Comparison of ENCODE assay signal across 8 cellular contexts in the genomic region with DNA sequence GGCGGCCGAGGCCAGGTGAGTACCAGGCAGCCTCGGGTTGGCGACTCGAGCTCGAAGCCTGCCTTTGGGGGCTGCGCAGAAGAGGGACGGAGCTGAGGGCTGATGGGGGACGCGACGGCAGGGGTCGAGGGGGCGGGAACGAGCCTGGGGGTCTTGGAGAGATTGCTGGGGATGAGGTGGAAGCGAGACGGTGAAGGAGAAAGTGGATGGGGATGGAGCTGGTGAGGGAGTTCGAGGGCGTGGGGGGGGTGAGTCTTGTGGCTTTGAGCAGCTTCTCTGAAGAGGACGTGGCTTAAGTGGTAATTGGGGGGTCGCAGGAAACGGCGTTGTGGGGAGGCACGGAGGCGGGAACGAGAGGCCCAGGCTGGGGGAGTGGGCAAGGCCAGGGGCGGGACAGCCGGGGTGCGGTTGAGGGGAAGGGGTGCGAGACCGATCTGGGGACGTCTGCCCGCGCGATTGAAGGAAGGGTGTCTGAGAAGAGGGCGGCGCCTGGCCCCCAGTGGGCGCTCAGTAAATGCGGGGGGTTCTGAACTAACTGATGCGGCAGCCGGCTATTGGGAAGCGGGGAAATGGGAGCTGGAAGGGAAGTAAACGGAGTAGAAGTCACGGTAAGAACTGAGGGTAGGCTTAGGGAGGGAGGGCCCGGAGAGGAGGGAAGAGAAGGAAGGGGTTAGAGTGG. TPM values are rescaled to one million over a fixed set of nuclear protein-coding genes. Genes with fewer than 3 reads are reported as not detected.
A peak's percentile ranks its signal among the peaks of the same experiment; 100 is the strongest.
DNase-seq lines count a peak whose midpoint lies in the region; ATAC-seq, FAIRE-seq and TF ChIP-seq lines count a peak whose summit lies in the region.

No MANE protein-coding gene starts in this region.

- TF ChIP-seq CTCF in A549 (IDR thresholded peaks at IDR 0.05) (no peak), GM23338 (conservative IDR thresholded peaks at IDR 0.05; ENCODE audit: low read depth in 2 of 2) (no peak), astrocyte of the cerebellum (IDR thresholded peaks at IDR 0.05; ENCODE audit: low read depth, low read length, missing control alignments) (no peak)

- FAIRE-seq in A549 (lab: Jason Lieb, UNC), result no peak

- in situ Hi-C loops in astrocyte of the cerebellum (cut with HindIII; ENCODE audit: low sequenced_read_pairs), result no loop called here

- no peak for TF ChIP-seq POLR2A in A549 (IDR thresholded peaks at IDR 0.05; ENCODE audit: low read length)

- H3K9me2 ChIP-seq in GM23338 (ENCODE audit: insufficient read depth), result no peaks in the 10 kb centered on the region

- peak overlapping the region; percentile 94 for H3K4me3 Mint-ChIP-seq in GM23338
- peak overlapping the region; percentile 96 to 100 (median 99) for H3K4me3 Mint-ChIP-seq in immature natural killer cell

- H3K4me2 ChIP-seq in A549, result peak overlapping the region; percentile 95
- peak overlapping the region; percentile 91 for H3K4me2 ChIP-seq in GM23338

- H3K27me3 Mint-ChIP-seq in GM23338 (ENCODE audit: insufficient read depth, low read depth, poor library complexity) (peaks cover 18% of the 10 kb centered on the region), immature natural killer cell (ENCODE audit: low read depth in 3 of 3) (peaks cover 5 to 24% (median 18%) of the 10 kb centered on the region in 3 donors)

- peaks cover 49% of the 10 kb centered on the region for H4K20me1 ChIP-seq in GM23338 (replicated peaks; ENCODE audit: insufficient read depth)

- peaks cover 3% of the 10 kb centered on the region; the same call in 1 of the 2 replicates for H3F3A ChIP-seq in GM23338 (replicated peaks; ENCODE audit: low read depth)

- no peaks in the 10 kb centered on the region for H3K27me3 ChIP-seq in GM23338 (ENCODE audit: insufficient read depth)

- H3K27ac ChIP-seq in A549, result peak overlapping the region; percentile 88 to 99
- H3K27ac ChIP-seq in GM23338 (ENCODE audit: low read depth), result 0 out of 2 replicates have a peak overlapping the region, but pooled peaks have one; percentile 72

- H3K4me3 ChIP-seq in A549 (peak overlapping the region; percentile 93), GM23338 (peak overlapping the region; percentile 91), astrocyte of the cerebellum (ENCODE audit: low read depth, low read length) (peak overlapping the region; percentile 84)

- H3K36me3 Mint-ChIP-seq in GM23338 (ENCODE audit: low read depth) (peaks cover 27% of the 10 kb centered on the region), immature natural killer cell (peaks cover 0 to 6% (median 3%) of the 10 kb centered on the region in 3 donors)

- no peak for TF ChIP-seq RAD21 in A549 (conservative IDR thresholded peaks at IDR 0.05 in 1 of 2, IDR thresholded peaks at IDR 0.05 in 1 of 2)

- peaks cover 40% of the 10 kb centered on the region for H3K4me1 ChIP-seq in A549
- H3K4me1 ChIP-seq in GM23338 (ENCODE audit: insufficient read depth), result peaks cover 15% of the 10 kb centered on the region; the same call in 1 of the 2 replicates

- CTCF ChIA-PET in A549 (lab: Yijun Ruan, JAX), result interaction anchor here (0.7 to 1.1 kb wide), 3 partner anchors 24 to 217 kb away, joined by 3 to 4 read pairs (median 3); no protein-coding TSS in a partner anchor

- POLR2A ChIA-PET in A549 (lab: Yijun Ruan, JAX), result interaction anchor here (1.7 kb wide), 1 partner anchor 140 kb away, joined by 4 read pairs; no protein-coding TSS in a partner anchor

- no peaks in the 10 kb centered on the region for H3K9me3 Mint-ChIP-seq in GM23338
- no peaks in the 10 kb centered on the region for H3K9me3 Mint-ChIP-seq in immature natural killer cell

- H3K4me1 Mint-ChIP-seq in GM23338, result peaks cover 50% of the 10 kb centered on the region
- peaks cover 61 to 68% of the 10 kb centered on the region in 2 donors for H3K4me1 Mint-ChIP-seq in immature natural killer cell

- WGBS in A549 (ENCODE audit: missing lambda C conversion rate), result under 1% methylated on average over 23 of the region's 44 CpGs

- ATAC-seq in A549 (no peak), GM23338 (peak; percentile 6), SK-N-SH treated with all-trans-retinoic acid at 6 μM for 48 hours (0 out of 3 replicates have a peak, but pooled peaks have one; percentile 2), GM19455 (IDR thresholded peaks at IDR 0.05; ENCODE audit: unreplicated experiment) (no peak), HG03097 (IDR thresholded peaks at IDR 0.05; ENCODE audit: low FRiP score, unreplicated experiment) (no peak)

- H3K36me3 ChIP-seq in GM23338 (ENCODE audit: insufficient read depth), result 0 out of 2 replicates have a peak, but pooled peaks cover 4% of the 10 kb centered on the region

- TF ChIP-seq EP300 in A549 (IDR thresholded peaks at IDR 0.05), result no peak

- DNase-seq in A549 (ENCODE audit: low read depth in 1 of 2, low spot score in 1 of 2), result peak in 1 of 2 experiments; percentile 22
- peak; percentile 82 for DNase-seq in GM23338 (ENCODE audit: low spot score)
- DNase-seq in astrocyte of the cerebellum (ENCODE audit: low read depth), result no peak
- peak; percentile 86 to 87 (median 87) for DNase-seq in immature natural killer cell
- DNase-seq in stimulated activated CD4-positive, alpha-beta T cell treated with anti-CD3 and anti-CD28 coated beads, Interleukin-1b, Interleukin-23, amount 100 ng/mL, for 24 hours (ENCODE audit: low read depth in 4 of 4, low spot score in 1 of 4), result peak in 3 of 4 experiments; percentile 4 to 24 (median 24)

- no peaks in the 10 kb centered on the region for H3K9me3 ChIP-seq in A549

- H3K79me2 ChIP-seq in GM23338 (replicated peaks; ENCODE audit: insufficient read depth), result peaks cover 70% of the 10 kb centered on the region

- H3K27ac Mint-ChIP-seq in GM23338, result peak overlapping the region; percentile 90
- H3K27ac Mint-ChIP-seq in immature natural killer cell, result peak overlapping the region; percentile 91 to 100 (median 98)

- H2AFZ ChIP-seq in GM23338, result peak overlapping the region; percentile 56

TF ChIP-seq in A549, 52 proteins besides CTCF, POLR2A, EP300 and RAD21 (continues in another document):
- TF ChIP-seq GATA3 (IDR thresholded peaks at IDR 0.05; ENCODE audit: borderline replicate concordance), result no peak

TF ChIP-seq in GM23338, 12 proteins besides CTCF, POLR2A, EP300 and RAD21 (continues in another document):
- TF ChIP-seq EZH2phosphoT487 (IDR thresholded peaks at IDR 0.05; ENCODE audit: unreplicated experiment) (no peak), EZH2 (IDR thresholded peaks at IDR 0.05; ENCODE audit: low read depth, unreplicated experiment) (no peak), POLR2AphosphoS5 (IDR thresholded peaks at IDR 0.05; ENCODE audit: low read depth) (no peak), CREB1 (CRISPR knock-in tag; IDR thresholded peaks at IDR 0.05; ENCODE audit: low read depth) (0 out of 2 replicates have a peak, but pooled peaks have one; percentile 14)

TF ChIP-seq in SK-N-SH treated with all-trans-retinoic acid at 6 μM for 48 hours, 23 proteins besides CTCF, POLR2A, EP300 and RAD21:
- TF ChIP-seq ZNF8 (CRISPR knock-in tag; IDR thresholded peaks at IDR 0.05), result no peak
- TF ChIP-seq, protein P1, sequence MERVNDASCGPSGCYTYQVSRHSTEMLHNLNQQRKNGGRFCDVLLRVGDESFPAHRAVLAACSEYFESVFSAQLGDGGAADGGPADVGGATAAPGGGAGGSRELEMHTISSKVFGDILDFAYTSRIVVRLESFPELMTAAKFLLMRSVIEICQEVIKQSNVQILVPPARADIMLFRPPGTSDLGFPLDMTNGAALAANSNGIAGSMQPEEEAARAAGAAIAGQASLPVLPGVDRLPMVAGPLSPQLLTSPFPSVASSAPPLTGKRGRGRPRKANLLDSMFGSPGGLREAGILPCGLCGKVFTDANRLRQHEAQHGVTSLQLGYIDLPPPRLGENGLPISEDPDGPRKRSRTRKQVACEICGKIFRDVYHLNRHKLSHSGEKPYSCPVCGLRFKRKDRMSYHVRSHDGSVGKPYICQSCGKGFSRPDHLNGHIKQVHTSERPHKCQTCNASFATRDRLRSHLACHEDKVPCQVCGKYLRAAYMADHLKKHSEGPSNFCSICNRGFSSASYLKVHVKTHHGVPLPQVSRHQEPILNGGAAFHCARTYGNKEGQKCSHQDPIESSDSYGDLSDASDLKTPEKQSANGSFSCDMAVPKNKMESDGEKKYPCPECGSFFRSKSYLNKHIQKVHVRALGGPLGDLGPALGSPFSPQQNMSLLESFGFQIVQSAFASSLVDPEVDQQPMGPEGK (CRISPR knock-in tag; IDR thresholded peaks at IDR 0.05; ENCODE audit: borderline replicate concordance), result peak; percentile 51; the same call in 1 of the 2 replicates

RNA-seq across cellular contexts. Expression of a gene that starts 0.4 kb away (rescaled TPM):
- polyA plus RNA-seq in A549 (2011; rRNA removed), result 13.0 and 18.9 TPM in 2 replicates
- 18.7 and 25.6 TPM in 2 replicates for polyA plus RNA-seq in A549 (2012; cell fraction: cytosol; rRNA removed)
- 68.0 and 89.4 TPM in 2 replicates for polyA plus RNA-seq in A549 (2012; cell fraction: nucleus; rRNA removed)
- 23.9 to 28.1 TPM (median 27.7 TPM) in 3 replicates for polyA plus RNA-seq in A549 (2017; fragmentation: RNase III; extraction: RNeasy Plus Mini Kit Qiagen cat#74134 plus additional on column Dnase treatment)
- polyA minus RNA-seq in A549 (2011; rRNA and poly(A)+ RNA removed), result 34.1 and 36.5 TPM in 2 replicates
- 61.3 and 65.6 TPM in 2 replicates for total RNA-seq in GM23338 (2014; rRNA removed; shearing (Covaris generic))
- 28.7 and 29.0 TPM in 2 replicates for polyA plus RNA-seq in GM23338 (2016; fragmentation: Nextera tagmentation; extraction: Ambion mirVana)
- polyA plus RNA-seq in immature natural killer cell, result 10 to 100 TPM in 1 of 3 donors, 1 to 10 TPM in 2; 5.9 to 33.8 (median 6.0) TPM

RNA-seq across cellular contexts. Expression of a gene that starts 0.7 kb away (rescaled TPM):
- polyA plus RNA-seq in A549 (2011; rRNA removed) (13.9 and 15.1 TPM in 2 replicates), A549 (2017; fragmentation: RNase III; extraction: RNeasy Plus Mini Kit Qiagen cat#74134 plus additional on column Dnase treatment) (15.9 to 16.6 TPM (median 16.2 TPM) in 3 replicates), GM23338 (2016; fragmentation: Nextera tagmentation; extraction: Ambion mirVana) (33.3 and 35.5 TPM in 2 replicates), immature natural killer cell (1 to 10 TPM; 1.0 to 9.8 (median 4.9) TPM)
- polyA plus RNA-seq in A549 (2012; cell fraction: cytosol; rRNA removed), result 17.2 and 18.7 TPM in 2 replicates
- 19.3 and 21.3 TPM in 2 replicates for polyA plus RNA-seq in A549 (2012; cell fraction: nucleus; rRNA removed)
- polyA minus RNA-seq in A549 (2011; rRNA and poly(A)+ RNA removed), result 6.4 and 13.5 TPM in 2 replicates
- 10.6 and 11.1 TPM in 2 replicates for total RNA-seq in GM23338 (2014; rRNA removed; shearing (Covaris generic))

RNA-seq across cellular contexts. Expression of a gene that starts 49.4 kb away (rescaled TPM):
- polyA plus RNA-seq in A549 (2011; rRNA removed) (0.03 and 0.12 TPM in 2 replicates), A549 (2017; fragmentation: RNase III; extraction: RNeasy Plus Mini Kit Qiagen cat#74134 plus additional on column Dnase treatment) (not detected in 3 replicates), GM23338 (2016; fragmentation: Nextera tagmentation; extraction: Ambion mirVana) (4.4 and 4.6 TPM in 2 replicates), immature natural killer cell (1 to 10 TPM; 1.3 to 2.1 (median 1.4) TPM)
- 0.03 and 0.05 TPM in 2 replicates for polyA plus RNA-seq in A549 (2012; cell fraction: cytosol; rRNA removed)
- polyA plus RNA-seq in A549 (2012; cell fraction: nucleus; rRNA removed), result 0.01 and 0.09 TPM in 2 replicates
- 0.41 and 0.54 TPM in 2 replicates for polyA minus RNA-seq in A549 (2011; rRNA and poly(A)+ RNA removed)
- 11.8 and 14.1 TPM in 2 replicates for total RNA-seq in GM23338 (2014; rRNA removed; shearing (Covaris generic))

Comparison
In these comparisons a context has a peak if more than half of its experiments do, and no peak if none do; other contexts are left out.
1. ATAC-seq: peak in GM23338 (single experiment) and SK-N-SH treated with all-trans-retinoic acid at 6 μM for 48 hours (single experiment); none in A549 (0 of 2), GM19455 (single experiment) and HG03097 (single experiment).
2. Peak in every context shown above with its lines, with median percentiles within 50 percentile points of each other: H3K4me3 ChIP-seq.